ENCODE assay signal across 6 cellular contexts in the genomic region with DNA sequence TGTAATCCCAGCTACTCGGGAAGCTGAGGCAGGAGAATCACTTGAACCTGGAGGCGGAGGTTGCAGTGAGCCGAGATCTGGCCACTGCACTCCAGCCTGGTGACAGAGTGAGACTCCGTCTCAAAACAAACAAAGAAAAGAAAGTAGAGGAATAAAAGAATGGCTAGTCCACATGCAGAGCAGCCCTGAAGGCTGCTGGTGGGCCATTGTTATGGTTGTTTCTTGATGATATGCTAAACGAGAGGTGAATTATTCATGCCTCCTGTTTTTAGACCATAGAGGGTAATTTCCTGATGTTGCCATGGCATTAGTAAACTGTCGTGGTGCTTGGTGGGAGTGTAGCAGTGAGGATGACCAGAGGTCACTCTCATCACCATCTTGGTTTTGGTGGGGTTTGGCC. TPM values are rescaled to one million over a fixed set of nuclear protein-coding genes. Genes with fewer than 3 reads are reported as not detected.
DNase-seq lines count a peak whose midpoint lies in the region; ATAC-seq, FAIRE-seq and TF ChIP-seq lines count a peak whose summit lies in the region.
"Not testable (repeated sequence)": the region's sequence is repeated elsewhere in the genome, so short reads cannot be mapped to it uniquely, and the experiment has no call there.

No MANE protein-coding gene starts in this region.

- H3K9ac ChIP-seq in BLaER1; H1 (replicated peaks in 1 of 4; ENCODE audit: extremely low read depth in 1 of 4, low read depth in 3 of 4, low read length in 3 of 4): not testable (repeated sequence)

- ATAC-seq in GM23338: not testable (repeated sequence)

- not testable (repeated sequence) for H3K56ac ChIP-seq in H1 (replicated peaks; ENCODE audit: insufficient read length, low read depth, low read length)

- peak overlapping the region; percentile 83 for H3K4me2 ChIP-seq in BLaER1
- not testable (repeated sequence) for H3K4me2 ChIP-seq in GM23338; H1 (ENCODE audit: insufficient read depth in 1 of 2, low read depth in 2 of 2, low read length in 2 of 2)

- H3K27me3 Mint-ChIP-seq in Caco-2 (ENCODE audit: insufficient read depth, unreplicated experiment); GM23338 (ENCODE audit: insufficient read depth, low read depth, poor library complexity): not testable (repeated sequence)
- H3K27me3 Mint-ChIP-seq in osteocyte (ENCODE audit: unreplicated experiment): peaks cover 17% of the 10 kb centered on the region

- DNase-seq in Caco-2; H1 (ENCODE audit: low read depth in 1 of 2, low spot score in 2 of 2); osteocyte (ENCODE audit: extremely low spot score, unreplicated experiment): not testable (repeated sequence)
- DNase-seq in GM23338 (ENCODE audit: low spot score) (peak; percentile 34), mesenteric fat pad (ENCODE audit: low spot score) (peak; percentile 53)

- H2BK5ac ChIP-seq in H1 (ENCODE audit: low read depth, low read length): not testable (repeated sequence)

- not testable (repeated sequence) for H3K79me2 ChIP-seq in GM23338 (replicated peaks; ENCODE audit: insufficient read depth); H1 (ENCODE audit: control insufficient read depth in 1 of 2, insufficient read depth in 2 of 2, low read length in 2 of 2)

- H4K91ac ChIP-seq in H1 (replicated peaks; ENCODE audit: insufficient read length, low read length): not testable (repeated sequence)

- WGBS in H1 (ENCODE audit: extremely low coverage in 1 of 2, insufficient coverage in 1 of 2, insufficient read length in 1 of 2, insufficient replicate concordance in 2 of 2, low coverage in 1 of 2, low lambda C conversion rate in 2 of 2, missing lambda C conversion rate in 1 of 2), 2 experiments: 56% methylated on average over 6 of the region's 6 CpGs; no CpG with 5 or more reads in 1 of the 2 experiments

- peaks cover 15% of the 10 kb centered on the region; the same call in 1 of the 2 replicates for H3K9me2 ChIP-seq in GM23338 (ENCODE audit: insufficient read depth)

- H3K23me2 ChIP-seq in H1 (ENCODE audit: low read depth, low read length): not testable (repeated sequence)

- BruUV-seq in Caco-2 (replicated peaks; lab: Mats Ljungman, UMichigan): not testable (repeated sequence)

- not testable (repeated sequence) for H3K14ac ChIP-seq in H1 (ENCODE audit: insufficient read length)

- H4K20me1 ChIP-seq in BLaER1; GM23338 (replicated peaks; ENCODE audit: insufficient read depth); H1 (replicated peaks in 1 of 2; ENCODE audit: control insufficient read depth in 1 of 2, insufficient read depth in 2 of 2, low read length in 2 of 2): not testable (repeated sequence)

- TF ChIP-seq CTCF in Caco-2 (IDR thresholded peaks at IDR 0.05; ENCODE audit: insufficient read depth in 1 of 2, low read depth in 1 of 2, low read length in 1 of 2, severe bottlenecking in 1 of 2, unreplicated experiment in 1 of 2); GM23338 (conservative IDR thresholded peaks at IDR 0.05; ENCODE audit: low read depth in 2 of 2); H1 (IDR thresholded peaks at IDR 0.05; ENCODE audit: control extremely low read depth in 1 of 3, insufficient read depth in 1 of 3, low read depth in 1 of 3, low read length in 3 of 3); osteocyte (IDR thresholded peaks at IDR 0.05): not testable (repeated sequence)

- H3F3A ChIP-seq in GM23338 (replicated peaks; ENCODE audit: low read depth): not testable (repeated sequence)

- H4K8ac ChIP-seq in H1 (ENCODE audit: extremely low read depth, insufficient read depth, low read length): not testable (repeated sequence)

- H3K27me3 ChIP-seq in BLaER1; Caco-2 (replicated peaks; ENCODE audit: control insufficient read depth, insufficient read depth, low read length); GM23338 (ENCODE audit: insufficient read depth); H1 (replicated peaks in 1 of 4; ENCODE audit: control insufficient read depth in 3 of 4, extremely low read depth in 1 of 4, insufficient read depth in 3 of 4, low read length in 3 of 4): not testable (repeated sequence)

- not testable (repeated sequence) for H3K36me3 ChIP-seq in BLaER1; Caco-2 (ENCODE audit: control insufficient read depth, insufficient read depth, low read length); GM23338 (ENCODE audit: insufficient read depth); H1 (ENCODE audit: control insufficient read depth in 2 of 4, insufficient read depth in 4 of 4, low read length in 3 of 4)

- TF ChIP-seq RAD21 in H1 (IDR thresholded peaks at IDR 0.05 in 1 of 2, conservative IDR thresholded peaks at IDR 0.05 in 1 of 2; ENCODE audit: low read depth in 2 of 2, low read length in 2 of 2): not testable (repeated sequence)

- not testable (repeated sequence) for H3K79me1 ChIP-seq in H1 (ENCODE audit: low read depth, low read length)

- not testable (repeated sequence) for H3K18ac ChIP-seq in H1 (ENCODE audit: extremely low read depth, low read length)

- peaks cover 21% of the 10 kb centered on the region for H3K4me1 Mint-ChIP-seq in Caco-2 (ENCODE audit: low read depth, unreplicated experiment)
- H3K4me1 Mint-ChIP-seq in GM23338: peaks cover 23% of the 10 kb centered on the region
- peaks cover 55% of the 10 kb centered on the region for H3K4me1 Mint-ChIP-seq in osteocyte (ENCODE audit: unreplicated experiment)

- not testable (repeated sequence) for H3K27ac ChIP-seq in BLaER1; H1 (ENCODE audit: low read depth, low read length)
- 0 out of 2 replicates have a peak overlapping the region, but pooled peaks have one; percentile 10 for H3K27ac ChIP-seq in GM23338 (ENCODE audit: low read depth)

- not testable (repeated sequence) for H3K23ac ChIP-seq in H1 (ENCODE audit: insufficient read length)

- H2BK20ac ChIP-seq in H1 (ENCODE audit: low read length): 0 out of 2 replicates have a peak overlapping the region, but pooled peaks have one; percentile 50

- H3K27ac Mint-ChIP-seq in Caco-2 (ENCODE audit: unreplicated experiment) (peak overlapping the region; percentile 65), osteocyte (ENCODE audit: unreplicated experiment) (peak overlapping the region; percentile 7)
- H3K27ac Mint-ChIP-seq in GM23338: not testable (repeated sequence)

- not testable (repeated sequence) for H3K36me3 Mint-ChIP-seq in Caco-2 (ENCODE audit: insufficient read depth, unreplicated experiment); osteocyte (ENCODE audit: unreplicated experiment)
- H3K36me3 Mint-ChIP-seq in GM23338 (ENCODE audit: low read depth): peaks cover 13% of the 10 kb centered on the region

- intact Hi-C loops in Caco-2 (cut with micrococcal nuclease; ENCODE audit: unreplicated experiment): loop anchor here (5.0 kb wide), 1 partner anchor 38 kb away; no protein-coding TSS in a partner anchor

- CTCF ChIA-PET in Caco-2 (lab: Charles Lee); H1 (lab: Charles Lee; ENCODE audit: partially characterized antibody): not testable (repeated sequence)

- not testable (repeated sequence) for FAIRE-seq in H1 (lab: Jason Lieb, UNC)

- TF ChIP-seq EP300 in H1 (IDR thresholded peaks at IDR 0.05; ENCODE audit: borderline replicate concordance in 1 of 2, low read depth in 2 of 2, low read length in 2 of 2): not testable (repeated sequence)

- H2BK12ac ChIP-seq in H1 (ENCODE audit: low read depth, low read length): not testable (repeated sequence)

- not testable (repeated sequence) for H4K5ac ChIP-seq in H1 (ENCODE audit: insufficient read length, low read depth, low read length)

- not testable (repeated sequence) for H2BK120ac ChIP-seq in H1 (replicated peaks; ENCODE audit: low read depth, low read length)

- H3K4me3 ChIP-seq in BLaER1; Caco-2 (ENCODE audit: low read depth, low read length); GM23338; H1 (ENCODE audit: extremely low read depth in 1 of 4, insufficient read depth in 2 of 4, low read depth in 3 of 4, low read length in 4 of 4): not testable (repeated sequence)

- POLR2A ChIA-PET in Caco-2 (lab: Charles Lee); H1 (lab: Charles Lee; ENCODE audit: partially characterized antibody): not testable (repeated sequence)

- TF ChIP-seq POLR2A in H1 (IDR thresholded peaks at IDR 0.05; ENCODE audit: control extremely low read depth in 1 of 2, low read depth in 2 of 2, low read length in 2 of 2): not testable (repeated sequence)

- not testable (repeated sequence) for H2AK5ac ChIP-seq in H1 (ENCODE audit: low read depth, low read length)

- H3K9me3 ChIP-seq in BLaER1: peaks cover 35% of the 10 kb centered on the region
- H3K9me3 ChIP-seq in Caco-2; H1 (ENCODE audit: insufficient read depth in 2 of 2, low read depth in 1 of 2, low read length in 1 of 2): not testable (repeated sequence)

- H2BK15ac ChIP-seq in H1 (ENCODE audit: low read length): not testable (repeated sequence)

- H3K4me3 Mint-ChIP-seq in Caco-2 (ENCODE audit: unreplicated experiment); GM23338; osteocyte (ENCODE audit: unreplicated experiment): not testable (repeated sequence)

- H3K4ac ChIP-seq in H1 (replicated peaks; ENCODE audit: insufficient read length, low read depth, low read length): not testable (repeated sequence)

- H3K4me1 ChIP-seq in BLaER1 (peaks cover 52% of the 10 kb centered on the region), Caco-2 (peaks cover 24% of the 10 kb centered on the region), GM23338 (ENCODE audit: insufficient read depth) (peaks cover 30% of the 10 kb centered on the region), H1 (replicated peaks in 1 of 4; ENCODE audit: control insufficient read depth in 3 of 4, insufficient read depth in 4 of 4, low read length in 3 of 4) (peaks cover 5 to 17% (median 11%) of the 10 kb centered on the region in 4 experiments; a peak in 6 of 7 replicates)

- H3K9me3 Mint-ChIP-seq in Caco-2 (ENCODE audit: unreplicated experiment) (peaks cover 11% of the 10 kb centered on the region), GM23338 (peaks cover 23% of the 10 kb centered on the region)
- not testable (repeated sequence) for H3K9me3 Mint-ChIP-seq in osteocyte (ENCODE audit: unreplicated experiment)

- H2AFZ ChIP-seq in GM23338; H1 (ENCODE audit: low read length): not testable (repeated sequence)

RNA-seq across cellular contexts. Expression of a gene that starts 53.3 kb away (rescaled TPM):
- total RNA-seq in Caco-2 (2022): 54.2 and 64.1 TPM in 2 replicates
- 18.5 and 33.9 TPM in 2 replicates for total RNA-seq in GM23338 (2014; rRNA removed; shearing (Covaris generic))
- 43.0 and 44.3 TPM in 2 replicates for polyA plus RNA-seq in GM23338 (2016; fragmentation: Nextera tagmentation; extraction: Ambion mirVana)
- total RNA-seq in H1 (2021; fragmentation: NEBNext Ultra II Directional; extraction: Animal tissue kit (Norgen Biotek cat#: 25700)): 29.1 and 35.1 TPM in 2 replicates
- polyA plus RNA-seq in H1 (2011; rRNA removed): 43.4 and 46.8 TPM in 2 replicates
- polyA plus RNA-seq in H1 (2011; cell fraction: cytosol; rRNA removed): 36.5 TPM
- 54.8 TPM for polyA plus RNA-seq in H1 (2011; cell fraction: nucleus; rRNA removed)
- polyA plus RNA-seq in H1 (2012, experiment 1 of 2): 29.2 to 34.0 TPM (median 33.8 TPM) in 4 replicates
- 30.9 TPM for polyA plus RNA-seq in H1 (2012, experiment 2 of 2)
- 22.1 TPM for polyA plus RNA-seq in H1 (2013, experiment 1 of 2)
- polyA plus RNA-seq in H1 (2013, experiment 2 of 2): 23.6 TPM
- 51.6 and 57.5 TPM in 2 replicates for polyA minus RNA-seq in H1 (2011; rRNA and poly(A)+ RNA removed)
- polyA minus RNA-seq in H1 (2011; cell fraction: cytosol; rRNA and poly(A)+ RNA removed): 15.0 TPM
- polyA minus RNA-seq in H1 (2011; cell fraction: nucleus; rRNA and poly(A)+ RNA removed): 45.8 TPM
- 27.0 TPM for total RNA-seq in mesenteric fat pad
- 42.2 and 45.0 TPM in 2 replicates for total RNA-seq in osteocyte

RNA-seq across cellular contexts. Expression of a gene that starts 53.3 kb away (rescaled TPM):
- total RNA-seq in Caco-2 (2022) (63.7 and 68.8 TPM in 2 replicates), mesenteric fat pad (37.2 TPM), osteocyte (56.4 and 58.3 TPM in 2 replicates)
- total RNA-seq in GM23338 (2014; rRNA removed; shearing (Covaris generic)): 43.8 and 45.0 TPM in 2 replicates
- polyA plus RNA-seq in GM23338 (2016; fragmentation: Nextera tagmentation; extraction: Ambion mirVana) (16.1 and 16.4 TPM in 2 replicates), H1 (2011; rRNA removed) (28.5 and 41.4 TPM in 2 replicates)
- 45.8 and 46.4 TPM in 2 replicates for total RNA-seq in H1 (2021; fragmentation: NEBNext Ultra II Directional; extraction: Animal tissue kit (Norgen Biotek cat#: 25700))
- polyA plus RNA-seq in H1 (2011; cell fraction: cytosol; rRNA removed): 33.4 TPM
- polyA plus RNA-seq in H1 (2011; cell fraction: nucleus; rRNA removed): 34.7 TPM
- 23.6 to 30.7 TPM (median 29.1 TPM) in 4 replicates for polyA plus RNA-seq in H1 (2012, experiment 1 of 2)
- 29.3 TPM for polyA plus RNA-seq in H1 (2012, experiment 2 of 2)
- 19.5 TPM for polyA plus RNA-seq in H1 (2013, experiment 1 of 2)
- polyA plus RNA-seq in H1 (2013, experiment 2 of 2): 17.9 TPM
- 29.9 and 30.2 TPM in 2 replicates for polyA minus RNA-seq in H1 (2011; rRNA and poly(A)+ RNA removed)
- polyA minus RNA-seq in H1 (2011; cell fraction: cytosol; rRNA and poly(A)+ RNA removed): 40.1 TPM
- polyA minus RNA-seq in H1 (2011; cell fraction: nucleus; rRNA and poly(A)+ RNA removed): 31.7 TPM
